In genomic region chr6:14721103-14721758, GRCh38 we compare ENCODE assay signal across 13 cellular contexts.
DNase-seq lines count a peak whose midpoint lies in the region; ATAC-seq and TF ChIP-seq lines count a peak whose summit lies in the region.
"Had no signal": no experiment of that assay in that cellular context is flagged by ENCODE, and none has a peak within 500 bp of the region (broad histone marks: within the 10 kb centered on the region; RNA-seq: fewer than 3 reads in every experiment).

No MANE protein-coding gene starts in this region.

- no peak overlapping the region for H2BK12ac ChIP-seq in H9 (ENCODE audit: insufficient read length, low read depth, low read length)

- intact Hi-C loops in OCI-LY7 (cut with micrococcal nuclease; ENCODE audit: unreplicated experiment) = no loop called here
- intact Hi-C loops in esophagus squamous epithelium (cut with DNase I) = no loop called here

- TF ChIP-seq POLR2A in gastroesophageal sphincter (IDR thresholded peaks at IDR 0.05) = no peak
- no peak for TF ChIP-seq POLR2A in esophagus squamous epithelium (IDR thresholded peaks at IDR 0.05)

- H4K20me1 ChIP-seq in H9 (ENCODE audit: control insufficient read depth, insufficient read depth, insufficient read length) = no peaks in the 10 kb centered on the region
- H4K20me1 ChIP-seq in OCI-LY7 (ENCODE audit: insufficient read depth, low read length) = no peaks in the 10 kb centered on the region

- H3K4me2 ChIP-seq in H9 (ENCODE audit: insufficient read depth, insufficient read length, low read length) = no peak overlapping the region
- peak overlapping the region; percentile 21 for H3K4me2 ChIP-seq in OCI-LY7 (ENCODE audit: low read length)
- H3K4me2 ChIP-seq: SK-N-SH had no signal

- peak; percentile 76 for ATAC-seq in gastroesophageal sphincter
- ATAC-seq in HG02981 (IDR thresholded peaks at IDR 0.05; ENCODE audit: unreplicated experiment) = no peak
- ATAC-seq in HG03196 (IDR thresholded peaks at IDR 0.05; ENCODE audit: unreplicated experiment) = no peak

- H2BK20ac ChIP-seq in H9 (ENCODE audit: low read depth, low read length, poor library complexity, severe bottlenecking) = no peak overlapping the region

- no peak overlapping the region for H2BK15ac ChIP-seq in H9 (ENCODE audit: low read depth, low read length)

- no peak overlapping the region for H3K18ac ChIP-seq in H9 (ENCODE audit: insufficient read length, low read depth, low read length)

- H3K4me3 Mint-ChIP-seq in H9 = no peak overlapping the region

- no peak overlapping the region for H3K14ac ChIP-seq in H9 (ENCODE audit: insufficient read depth, low read length)

- no CpG with 5 or more reads among the region's 9 CpGs for WGBS in H9 (ENCODE audit: extremely low coverage, insufficient read length, low lambda C conversion rate)
- WGBS in gastroesophageal sphincter (ENCODE audit: low coverage in 1 of 2), 2 donors = 39 to 41% methylated on average over 9 of the region's 9 CpGs
- 38 to 41% methylated on average over 9 of the region's 9 CpGs for WGBS in esophagus squamous epithelium, 2 donors

- H2AFZ ChIP-seq in H9 (ENCODE audit: low read length) = no peak overlapping the region
- peak overlapping the region; percentile 45; the same call in 1 of the 2 replicates for H2AFZ ChIP-seq in OCI-LY7 (ENCODE audit: low read length)

- H3K36me3 Mint-ChIP-seq in H9 (ENCODE audit: insufficient read depth in 1 of 3, low read depth in 3 of 3) = no peaks in the 10 kb centered on the region; a peak in 1 of 7 replicates

- peaks cover 5 to 15% of the 10 kb centered on the region in 2 experiments for H3K4me1 Mint-ChIP-seq in H9

- POLR2A ChIA-PET in OCI-LY7 (lab: Charles Lee) = interaction anchor here (0.5 to 0.7 kb wide), 2 partner anchors 42 to 206 kb away, joined by 3 read pairs; no protein-coding TSS in a partner anchor

- H4K91ac ChIP-seq in H9 (ENCODE audit: insufficient read length, low read depth, low read length) = no peak overlapping the region

- H2AK5ac ChIP-seq in H9 (ENCODE audit: insufficient read length, low read length) = no peak overlapping the region

- H3K23me2 ChIP-seq in H9 (ENCODE audit: insufficient read length, low read depth, low read length, poor library complexity, severe bottlenecking) = no peaks in the 10 kb centered on the region

- H3K79me2 ChIP-seq in H9 (ENCODE audit: insufficient read depth, low read length) (no peaks in the 10 kb centered on the region), OCI-LY7 (ENCODE audit: insufficient read depth, low read depth, low read length) (no peaks in the 10 kb centered on the region)

- no peaks in the 10 kb centered on the region; a peak in 1 of 5 replicates for H3K9me3 Mint-ChIP-seq in H9
- H3K9me3 Mint-ChIP-seq: type B pancreatic cell had no signal

- no peak overlapping the region for H4K5ac ChIP-seq in H9 (ENCODE audit: insufficient read length, low read depth, low read length)

- H3K4me1 ChIP-seq in H9 (ENCODE audit: insufficient read depth, low read length) = peaks cover 3% of the 10 kb centered on the region; the same call in 1 of the 2 replicates
- peaks cover 23% of the 10 kb centered on the region for H3K4me1 ChIP-seq in OCI-LY7 (ENCODE audit: insufficient read depth, low read length, poor library complexity, severe bottlenecking)
- peaks cover 0 to 12% (median 3%) of the 10 kb centered on the region in 3 donors for H3K4me1 ChIP-seq in gastroesophageal sphincter
- H3K4me1 ChIP-seq in neutrophil (ENCODE audit: control insufficient read depth in 1 of 2, insufficient read depth in 1 of 2, low read depth in 1 of 2, low read length in 1 of 2) = peaks cover 64 to 74% of the 10 kb centered on the region in 2 experiments
- H3K4me1 ChIP-seq in esophagus squamous epithelium = peaks cover 16 to 36% (median 20%) of the 10 kb centered on the region in 3 donors

- H3T11ph ChIP-seq in H9 (ENCODE audit: low read length) = no peak overlapping the region

- BruUV-seq in OCI-LY7 (replicated peaks; lab: Mats Ljungman, UMichigan) = no TSS peak

- no peak for DNase-seq in H9
- peak; percentile 40 for DNase-seq in OCI-LY7 (ENCODE audit: low spot score)
- no peak for DNase-seq in NCI-H1417 treated with DMSO at 0.1 percent for 48 hours (lab: John Stamatoyannopoulos, UW)
- DNase-seq in esophagus squamous epithelium (lab: John Stamatoyannopoulos, UW) = no peak
- DNase-seq: activated T-cell treated with anti-CD3 and anti-CD28 coated beads, Interleukin-2, amount 50 U/mL, for 1 hour; effector CD8-positive, alpha-beta T cell; NCI-H1105; SK-N-SH had no signal

- H3K9me3 ChIP-seq in H9 (ENCODE audit: control insufficient read depth, low read depth, low read length) = no peaks in the 10 kb centered on the region
- no peaks in the 10 kb centered on the region for H3K9me3 ChIP-seq in OCI-LY7 (ENCODE audit: low read length)
- no peaks in the 10 kb centered on the region for H3K9me3 ChIP-seq in gastroesophageal sphincter
- no peaks in the 10 kb centered on the region for H3K9me3 ChIP-seq in neutrophil
- H3K9me3 ChIP-seq in esophagus squamous epithelium = no peaks in the 10 kb centered on the region
- H3K9me3 ChIP-seq: SK-N-SH had no signal

- no peaks in the 10 kb centered on the region for H3K9me2 ChIP-seq in OCI-LY7 (ENCODE audit: insufficient read depth, low read length)
- H3K9me2 ChIP-seq: SK-N-SH had no signal

- H4K8ac ChIP-seq in H9 (replicated peaks; ENCODE audit: insufficient read length, low read depth, low read length) = no peak overlapping the region

- TF ChIP-seq CTCF in H9 (conservative IDR thresholded peaks at IDR 0.05) (no peak), OCI-LY7 (conservative IDR thresholded peaks at IDR 0.05; ENCODE audit: low read length) (no peak), gastroesophageal sphincter (IDR thresholded peaks at IDR 0.05) (no peak), neutrophil (IDR thresholded peaks at IDR 0.05) (no peak), esophagus squamous epithelium (IDR thresholded peaks at IDR 0.05) (no peak)

- no peak overlapping the region for H3K27ac Mint-ChIP-seq in H9

- TF ChIP-seq EP300 in gastroesophageal sphincter (IDR thresholded peaks at IDR 0.05) = no peak

- H3K9ac ChIP-seq in H9 (ENCODE audit: extremely low read depth, insufficient read length, low read length) = no peak overlapping the region
- H3K9ac ChIP-seq: SK-N-SH had no signal

- H3K27me3 Mint-ChIP-seq in H9 (ENCODE audit: low read depth) = peaks cover 2% of the 10 kb centered on the region; the same call in 1 of the 2 replicates

- peak overlapping the region; percentile 23 for H2BK120ac ChIP-seq in H9 (ENCODE audit: low read depth, low read length, poor library complexity, severe bottlenecking)

- H3K4me3 ChIP-seq in OCI-LY7 (ENCODE audit: low read depth, low read length, poor library complexity, severe bottlenecking) (no peak overlapping the region), gastroesophageal sphincter (no peak overlapping the region), neutrophil (ENCODE audit: low read depth in 1 of 2, low read length in 1 of 2) (peak overlapping the region in 1 of 2 experiments; percentile 25), esophagus squamous epithelium (no peak overlapping the region)

- H3K27ac ChIP-seq in H9 (ENCODE audit: insufficient read length, low read depth, low read length) (no peak overlapping the region), OCI-LY7 (ENCODE audit: low read depth, low read length, poor library complexity, severe bottlenecking) (no peak overlapping the region), gastroesophageal sphincter (peak overlapping the region in 2 of 4 donors; percentile 12 to 27), neutrophil (peak overlapping the region; percentile 98), esophagus squamous epithelium (peak overlapping the region in 2 of 4 donors; percentile 17 to 44)

- H3K79me1 ChIP-seq in H9 (ENCODE audit: insufficient read depth, low read depth, low read length, poor library complexity, severe bottlenecking) = no peaks in the 10 kb centered on the region

- H3K4ac ChIP-seq in H9 (ENCODE audit: low read depth, low read length) = no peak overlapping the region

- H2BK5ac ChIP-seq in H9 (ENCODE audit: insufficient read length, low read length) = no peak overlapping the region

- H3K27me3 ChIP-seq in H9 (ENCODE audit: insufficient read depth, low read length) (no peaks in the 10 kb centered on the region), gastroesophageal sphincter (no peaks in the 10 kb centered on the region), neutrophil (no peaks in the 10 kb centered on the region), esophagus squamous epithelium (no peaks in the 10 kb centered on the region)

- H3K36me3 ChIP-seq in OCI-LY7 (ENCODE audit: insufficient read depth, low read length) (no peaks in the 10 kb centered on the region), gastroesophageal sphincter (no peaks in the 10 kb centered on the region), neutrophil (no peaks in the 10 kb centered on the region), esophagus squamous epithelium (no peaks in the 10 kb centered on the region)

- no peak overlapping the region for H3K23ac ChIP-seq in H9 (ENCODE audit: insufficient read length, low read depth, low read length)

- CTCF ChIA-PET in OCI-LY7 (lab: Charles Lee; ENCODE audit: unreplicated experiment) = no interaction called here

- H3K56ac ChIP-seq in H9 (ENCODE audit: insufficient read length, low read depth, low read length) = no peak overlapping the region
